ENCODE assay signal across 12 cellular contexts in genomic region chr6:123091091-123091895, GRCh38.
DNase-seq lines count a peak whose midpoint lies in the region; ATAC-seq and TF ChIP-seq lines count a peak whose summit lies in the region.
"Had no signal": no experiment of that assay in that cellular context is flagged by ENCODE, and none has a peak within 500 bp of the region (broad histone marks: within the 10 kb centered on the region; RNA-seq: fewer than 3 reads in every experiment).

No MANE protein-coding gene starts in this region.

- H3K27ac Mint-ChIP-seq in activated naive CD8-positive, alpha-beta T cell treated with anti-CD3 and anti-CD28 coated beads, Interleukin-2, amount 50 U/mL, for 24 hours, result no peak overlapping the region
- H3K27ac Mint-ChIP-seq: activated CD8-positive, alpha-beta memory T cell treated with anti-CD3 and anti-CD28 coated beads, Interleukin-2, amount 10 ng/mL, durations not matched to agents 7 days and 5 days; H9 had no signal

- no peaks in the 10 kb centered on the region for H3K36me3 Mint-ChIP-seq in activated naive CD8-positive, alpha-beta T cell treated with anti-CD3 and anti-CD28 coated beads, Interleukin-2, amount 50 U/mL, for 24 hours (ENCODE audit: low read depth)
- H3K36me3 Mint-ChIP-seq: activated CD8-positive, alpha-beta memory T cell treated with anti-CD3 and anti-CD28 coated beads, Interleukin-2, amount 10 ng/mL, durations not matched to agents 7 days and 5 days; brain had no signal

- H3F3A ChIP-seq in SK-N-SH (replicated peaks; ENCODE audit: insufficient read depth), result no peaks in the 10 kb centered on the region

- no peak overlapping the region for H3K4me2 ChIP-seq in SK-N-SH

- CTCF ChIA-PET in SK-N-SH (lab: Yijun Ruan, JAX), result interaction anchor here (0.8 kb wide), 1 partner anchor 59 kb away, joined by 3 read pairs; no protein-coding TSS in a partner anchor

- H3K4me1 ChIP-seq in SK-N-SH (ENCODE audit: control insufficient read depth in 1 of 2, insufficient read depth in 2 of 2, low read depth in 1 of 2, low read length in 1 of 2) (peaks cover 0 to 6% of the 10 kb centered on the region in 2 experiments; a peak in 2 of 4 replicates), esophagus muscularis mucosa (no peaks in the 10 kb centered on the region)

- H3K4me3 Mint-ChIP-seq in activated naive CD8-positive, alpha-beta T cell treated with anti-CD3 and anti-CD28 coated beads, Interleukin-2, amount 50 U/mL, for 24 hours, result no peak overlapping the region
- H3K4me3 Mint-ChIP-seq: activated CD8-positive, alpha-beta memory T cell treated with anti-CD3 and anti-CD28 coated beads, Interleukin-2, amount 10 ng/mL, durations not matched to agents 7 days and 5 days; brain; H9 had no signal

- no peaks in the 10 kb centered on the region for H3K4me1 Mint-ChIP-seq in activated naive CD8-positive, alpha-beta T cell treated with anti-CD3 and anti-CD28 coated beads, Interleukin-2, amount 50 U/mL, for 24 hours
- H3K4me1 Mint-ChIP-seq: activated CD8-positive, alpha-beta memory T cell treated with anti-CD3 and anti-CD28 coated beads, Interleukin-2, amount 10 ng/mL, durations not matched to agents 7 days and 5 days; brain; H9 had no signal

- 28% methylated on average over 2 of the region's 2 CpGs for WGBS in SK-N-SH (ENCODE audit: low lambda C conversion rate)
- 83% methylated on average over 2 of the region's 2 CpGs for WGBS in esophagus muscularis mucosa

- POLR2A ChIA-PET in SK-N-SH (lab: Yijun Ruan, JAX), result no interaction called here

- no peak for TF ChIP-seq POLR2A in esophagus muscularis mucosa (IDR thresholded peaks at IDR 0.05; ENCODE audit: low read depth)

- no peak overlapping the region for H3K9ac ChIP-seq in SK-N-SH

- no peak for ATAC-seq in activated naive CD8-positive, alpha-beta T cell treated with anti-CD3 and anti-CD28 coated beads, Interleukin-2, amount 50 U/mL, for 24 hours
- ATAC-seq: activated CD8-positive, alpha-beta memory T cell treated with anti-CD3 and anti-CD28 coated beads, Interleukin-2, amount 10 ng/mL, durations not matched to agents 7 days and 5 days had no signal

- no peak overlapping the region for H3K4me3 ChIP-seq in SK-N-SH (ENCODE audit: low read depth in 2 of 2, low read length in 1 of 2)
- H3K4me3 ChIP-seq in fibroblast of the aortic adventitia (ENCODE audit: low read depth, low read length), result no peak overlapping the region
- no peak overlapping the region for H3K4me3 ChIP-seq in retinal pigment epithelial cell (ENCODE audit: low read length)
- no peak overlapping the region for H3K4me3 ChIP-seq in esophagus muscularis mucosa

- H2AFZ ChIP-seq in SK-N-SH (ENCODE audit: low read depth), result no peak overlapping the region

- peak overlapping the region in 1 of 2 experiments; percentile 83; a peak in 2 of 4 replicates for H3K27ac ChIP-seq in SK-N-SH (ENCODE audit: low read depth in 2 of 2, low read length in 1 of 2)
- no peak overlapping the region for H3K27ac ChIP-seq in esophagus muscularis mucosa (replicated peaks in 1 of 4)

- intact Hi-C loops in esophagus muscularis mucosa (cut with DNase I), result no loop called here

- DNase-seq in HCEC 1CT (peak; percentile 64), SK-N-SH (peak; percentile 20), fibroblast of the aortic adventitia (ENCODE audit: low read depth) (peak; percentile 19), retinal pigment epithelial cell (ENCODE audit: low read depth) (peak; percentile 20), MV-4-11 (lab: John Stamatoyannopoulos, UW) (no peak), esophagus muscularis mucosa (ENCODE audit: extremely low spot score) (no peak), NCI-H2029 treated with DMSO at 0.1 percent for 48 hours (lab: John Stamatoyannopoulos, UW) (no peak)
- DNase-seq in activated naive CD8-positive, alpha-beta T cell treated with anti-CD3 and anti-CD28 coated beads, Interleukin-2, amount 50 U/mL, for 24 hours, result no peak
- DNase-seq: activated CD8-positive, alpha-beta memory T cell treated with anti-CD3 and anti-CD28 coated beads, Interleukin-2, amount 10 ng/mL, durations not matched to agents 7 days and 5 days; H9; T-helper 2 cell had no signal

- TF ChIP-seq CTCF in SK-N-SH (IDR thresholded peaks at IDR 0.05), result no peak
- TF ChIP-seq CTCF in fibroblast of the aortic adventitia (IDR thresholded peaks at IDR 0.05; ENCODE audit: insufficient read depth, low read length), result no peak
- no peak for TF ChIP-seq CTCF in retinal pigment epithelial cell (conservative IDR thresholded peaks at IDR 0.05; ENCODE audit: low read depth, low read length)
- no peak for TF ChIP-seq CTCF in esophagus muscularis mucosa (IDR thresholded peaks at IDR 0.05)

- TF ChIP-seq RAD21 in SK-N-SH (IDR thresholded peaks at IDR 0.05; ENCODE audit: low read length), result no peak

- H3K79me2 ChIP-seq in SK-N-SH (ENCODE audit: insufficient read depth), result no peaks in the 10 kb centered on the region

- no peaks in the 10 kb centered on the region for H4K20me1 ChIP-seq in SK-N-SH (ENCODE audit: insufficient read depth)

- TF ChIP-seq EP300 in SK-N-SH (IDR thresholded peaks at IDR 0.05; ENCODE audit: borderline replicate concordance in 1 of 2, low read depth in 1 of 2, low read length in 1 of 2) (no peak), esophagus muscularis mucosa (IDR thresholded peaks at IDR 0.05) (no peak)

- no peaks in the 10 kb centered on the region for H3K9me3 ChIP-seq in SK-N-SH
- H3K9me3 ChIP-seq in esophagus muscularis mucosa, result no peaks in the 10 kb centered on the region

- H3K36me3 ChIP-seq in SK-N-SH (replicated peaks in 1 of 2; ENCODE audit: control insufficient read depth in 1 of 2, insufficient read depth in 2 of 2, low read length in 1 of 2) (no peaks in the 10 kb centered on the region), esophagus muscularis mucosa (no peaks in the 10 kb centered on the region)

- no peaks in the 10 kb centered on the region for H3K27me3 Mint-ChIP-seq in activated naive CD8-positive, alpha-beta T cell treated with anti-CD3 and anti-CD28 coated beads, Interleukin-2, amount 50 U/mL, for 24 hours
- H3K27me3 Mint-ChIP-seq: activated CD8-positive, alpha-beta memory T cell treated with anti-CD3 and anti-CD28 coated beads, Interleukin-2, amount 10 ng/mL, durations not matched to agents 7 days and 5 days; brain had no signal

- no peaks in the 10 kb centered on the region for H3K27me3 ChIP-seq in SK-N-SH (ENCODE audit: insufficient read depth)
- no peaks in the 10 kb centered on the region for H3K27me3 ChIP-seq in esophagus muscularis mucosa

- no peaks in the 10 kb centered on the region for H3K9me3 Mint-ChIP-seq in activated naive CD8-positive, alpha-beta T cell treated with anti-CD3 and anti-CD28 coated beads, Interleukin-2, amount 50 U/mL, for 24 hours
- H3K9me3 Mint-ChIP-seq: H9 had no signal

- H3K9me2 ChIP-seq in SK-N-SH, result no peaks in the 10 kb centered on the region

TF ChIP-seq in SK-N-SH, 30 proteins besides CTCF, POLR2A, EP300 and RAD21:
- 0 out of 2 replicates have a peak, but pooled peaks have one; percentile 11 for TF ChIP-seq RCOR1 (IDR thresholded peaks at IDR 0.05; ENCODE audit: low read length)
- TF ChIP-seq USF1 (IDR thresholded peaks at IDR 0.05; ENCODE audit: borderline replicate concordance, low read depth), result no peak

Comparison
In these comparisons a context has a peak if more than half of its experiments do, and no peak if none do; other contexts are left out.
1. DNase-seq: peak in HCEC 1CT (single experiment), SK-N-SH (single experiment), fibroblast of the aortic adventitia (single experiment) and retinal pigment epithelial cell (single experiment); none in MV-4-11 (single experiment), esophagus muscularis mucosa (single experiment), NCI-H2029 treated with DMSO at 0.1 percent for 48 hours (single experiment) and activated naive CD8-positive, alpha-beta T cell treated with anti-CD3 and anti-CD28 coated beads, Interleukin-2, amount 50 U/mL, for 24 hours (single experiment).